1 cellular context compared by ENCODE assay signal in the genomic region with DNA sequence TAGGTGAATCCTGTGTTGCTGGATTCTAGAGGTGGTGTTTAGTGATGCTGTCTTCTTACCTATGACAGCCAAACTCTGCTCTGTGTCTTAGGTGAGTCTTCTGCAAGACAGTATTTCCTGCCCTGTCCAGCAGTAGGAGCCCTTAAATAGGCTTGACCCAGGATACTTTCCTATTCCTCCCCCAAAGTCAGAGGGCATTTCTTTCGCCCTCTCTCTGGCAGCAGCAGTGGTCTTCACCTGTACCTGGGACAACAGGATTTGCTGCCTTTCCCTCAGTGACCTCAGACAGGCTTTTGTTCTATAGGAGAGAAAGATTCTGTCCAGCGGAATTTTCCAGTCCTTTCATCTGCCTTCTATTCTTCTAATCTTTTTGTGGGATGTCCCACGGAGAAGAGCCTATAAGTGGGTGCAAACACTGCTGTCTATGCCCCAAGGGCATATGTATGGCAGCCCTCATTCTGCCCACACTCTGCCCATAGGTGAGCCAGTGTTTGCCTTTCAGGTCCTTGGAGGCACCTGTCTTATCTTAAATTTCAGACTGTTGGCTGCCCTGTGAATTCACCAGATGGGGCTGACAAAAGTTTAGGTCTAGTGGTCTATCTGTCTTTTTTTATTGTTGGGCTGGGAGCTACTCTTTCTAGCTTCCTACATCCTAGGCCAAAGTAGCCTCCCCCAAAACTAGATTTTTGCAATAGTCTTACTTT.
TF ChIP-seq lines count a peak whose summit lies in the region.

No MANE protein-coding gene starts in this region.

TF ChIP-seq in A549, 52 proteins besides CTCF, POLR2A, EP300 and RAD21:
- TF ChIP-seq RFX5 (IDR thresholded peaks at IDR 0.05) (no peak), POLR2AphosphoS2 (conservative IDR thresholded peaks at IDR 0.05; ENCODE audit: low read length) (no peak)
